Comparison of ENCODE assay signal across 33 cellular contexts in genomic region chr2:16405551-16405950, GRCh38.
"Had no signal": no experiment of that assay in that cellular context is flagged by ENCODE, and none has a peak within 500 bp of the region (broad histone marks: within the 10 kb centered on the region; RNA-seq: fewer than 3 reads in every experiment).

No MANE protein-coding gene starts in this region.

- FAIRE-seq: RCC 7860 had no signal

- H3K36me3 Mint-ChIP-seq: activated CD8-positive, alpha-beta memory T cell treated with anti-CD3 and anti-CD28 coated beads, Interleukin-2, amount 10 ng/mL, durations not matched to agents 7 days and 5 days; activated naive CD4-positive, alpha-beta T cell treated with anti-CD3 and anti-CD28 coated beads, Interleukin-2, amount 10 ng/mL, durations not matched to agents 7 days and 5 days; activated naive CD8-positive, alpha-beta T cell; T-cell had no signal

- H3K27ac Mint-ChIP-seq: activated B cell treated with CpG ODN at 0.5 μM for 24 hours; activated CD4-positive, alpha-beta memory T cell treated with anti-CD3 and anti-CD28 coated beads, Interleukin-2, amount 10 ng/mL, durations not matched to agents 7 days and 5 days; activated CD8-positive, alpha-beta memory T cell treated with anti-CD3 and anti-CD28 coated beads, Interleukin-2, amount 10 ng/mL, durations not matched to agents 7 days and 5 days; activated naive CD4-positive, alpha-beta T cell treated with anti-CD3 and anti-CD28 coated beads, Interleukin-2, amount 10 ng/mL, durations not matched to agents 7 days and 5 days; activated naive CD8-positive, alpha-beta T cell; activated naive CD8-positive, alpha-beta T cell treated with anti-CD3 and anti-CD28 coated beads, Interleukin-2, amount 50 U/mL, for 24 hours; T-cell; T-helper 17 cell had no signal

- H3K4me3 Mint-ChIP-seq: activated B cell treated with CpG ODN at 0.5 μM for 24 hours; activated CD4-positive, alpha-beta memory T cell treated with anti-CD3 and anti-CD28 coated beads, Interleukin-2, amount 10 ng/mL, durations not matched to agents 7 days and 5 days; activated CD8-positive, alpha-beta memory T cell treated with anti-CD3 and anti-CD28 coated beads, Interleukin-2, amount 10 ng/mL, durations not matched to agents 7 days and 5 days; activated naive CD4-positive, alpha-beta T cell treated with anti-CD3 and anti-CD28 coated beads, Interleukin-2, amount 10 ng/mL, durations not matched to agents 7 days and 5 days; activated naive CD8-positive, alpha-beta T cell; activated naive CD8-positive, alpha-beta T cell treated with anti-CD3 and anti-CD28 coated beads, Interleukin-2, amount 50 U/mL, for 24 hours; central memory CD8-positive, alpha-beta T cell; T-cell; T-helper 17 cell had no signal

- H3K4me1 Mint-ChIP-seq: activated B cell treated with CpG ODN at 0.5 μM for 24 hours; activated CD4-positive, alpha-beta memory T cell treated with anti-CD3 and anti-CD28 coated beads, Interleukin-2, amount 10 ng/mL, durations not matched to agents 7 days and 5 days; activated CD8-positive, alpha-beta memory T cell treated with anti-CD3 and anti-CD28 coated beads, Interleukin-2, amount 10 ng/mL, durations not matched to agents 7 days and 5 days; activated naive CD4-positive, alpha-beta T cell treated with anti-CD3 and anti-CD28 coated beads, Interleukin-2, amount 10 ng/mL, durations not matched to agents 7 days and 5 days; activated naive CD8-positive, alpha-beta T cell treated with anti-CD3 and anti-CD28 coated beads, Interleukin-2, amount 50 U/mL, for 24 hours; central memory CD8-positive, alpha-beta T cell; T-cell; T-helper 17 cell had no signal

- H3K27ac ChIP-seq: brain microvascular endothelial cell, PC-9, RWPE1, VCaP had no signal

- H3K4me2 ChIP-seq: PC-9 had no signal

- H3K36me3 ChIP-seq: brain microvascular endothelial cell, MG63 had no signal

- ATAC-seq: activated CD8-positive, alpha-beta memory T cell treated with anti-CD3 and anti-CD28 coated beads, Interleukin-2, amount 10 ng/mL, durations not matched to agents 7 days and 5 days; activated naive CD8-positive, alpha-beta T cell treated with anti-CD3 and anti-CD28 coated beads, Interleukin-2, amount 50 U/mL, for 24 hours; Right ventricle myocardium inferior; SK-N-SH treated with all-trans-retinoic acid at 6 μM for 48 hours; T-cell; T-helper 17 cell had no signal

- H2AFZ ChIP-seq: PC-9 had no signal

- H3K27me3 ChIP-seq: brain microvascular endothelial cell, MG63 had no signal

- H3K27me3 Mint-ChIP-seq: activated B cell treated with CpG ODN at 0.5 μM for 24 hours; activated CD4-positive, alpha-beta memory T cell treated with anti-CD3 and anti-CD28 coated beads, Interleukin-2, amount 10 ng/mL, durations not matched to agents 7 days and 5 days; activated CD8-positive, alpha-beta memory T cell treated with anti-CD3 and anti-CD28 coated beads, Interleukin-2, amount 10 ng/mL, durations not matched to agents 7 days and 5 days; activated naive CD4-positive, alpha-beta T cell treated with anti-CD3 and anti-CD28 coated beads, Interleukin-2, amount 10 ng/mL, durations not matched to agents 7 days and 5 days; activated naive CD8-positive, alpha-beta T cell; activated naive CD8-positive, alpha-beta T cell treated with anti-CD3 and anti-CD28 coated beads, Interleukin-2, amount 50 U/mL, for 24 hours; central memory CD8-positive, alpha-beta T cell; T-cell; T-helper 17 cell had no signal

- H3K4me3 ChIP-seq: MG63, PC-9 had no signal

- DNase-seq: activated B cell treated with CpG ODN at 0.5 μM for 24 hours; activated CD4-positive, alpha-beta memory T cell treated with anti-CD3 and anti-CD28 coated beads, Interleukin-2, amount 10 ng/mL, durations not matched to agents 7 days and 5 days; activated CD4-positive, alpha-beta T cell treated with anti-CD3 and anti-CD28 coated beads for 1 hour; activated CD4-positive, alpha-beta T cell treated with anti-CD3 and anti-CD28 coated beads for 48 hours; activated CD8-positive, alpha-beta memory T cell treated with anti-CD3 and anti-CD28 coated beads for 24 hours; activated CD8-positive, alpha-beta memory T cell treated with anti-CD3 and anti-CD28 coated beads, Interleukin-2, amount 10 ng/mL, durations not matched to agents 7 days and 5 days; activated CD8-positive, alpha-beta memory T cell treated with anti-CD3 and anti-CD28 coated beads, Interleukin-2, amount 50 U/mL, for 48 hours; activated effector memory CD4-positive, alpha-beta T cell treated with Interleukin-2 at 50 U/mL for 16 hours; activated naive CD4-positive, alpha-beta T cell treated with anti-CD3 and anti-CD28 coated beads, Interleukin-2, amount 10 ng/mL, durations not matched to agents 7 days and 5 days; activated naive CD8-positive, alpha-beta T cell treated with anti-CD3 and anti-CD28 coated beads, Interleukin-2, amount 50 U/mL, for 24 hours; activated T-cell treated with anti-CD3 and anti-CD28 coated beads, Interleukin-2, amount 50 U/mL, for 48 hours; anterior cingulate cortex; brain microvascular endothelial cell; Karpas-422; KBM-7; MG63; NCI-H1048; NCI-H1105 treated with DMSO at 0.1 percent for 48 hours; NCI-H1436; NCI-H1694; NCI-H1930; NCI-H524 treated with DMSO at 0.1 percent for 48 hours; PC-9; SIG-M5; T-cell; T-helper 17 cell had no signal

- H3K9me3 ChIP-seq: MG63 had no signal

- H3K9me3 Mint-ChIP-seq: activated B cell treated with CpG ODN at 0.5 μM for 24 hours; activated CD4-positive, alpha-beta memory T cell treated with anti-CD3 and anti-CD28 coated beads, Interleukin-2, amount 10 ng/mL, durations not matched to agents 7 days and 5 days; activated naive CD4-positive, alpha-beta T cell treated with anti-CD3 and anti-CD28 coated beads, Interleukin-2, amount 10 ng/mL, durations not matched to agents 7 days and 5 days; activated naive CD8-positive, alpha-beta T cell treated with anti-CD3 and anti-CD28 coated beads, Interleukin-2, amount 50 U/mL, for 24 hours had no signal
